ENCODE assay signal across 8 cellular contexts in genomic region chrX:38803609-38804480, GRCh38. TPM values are rescaled to one million over a fixed set of nuclear protein-coding genes. Genes with fewer than 3 reads are reported as not detected.
A peak's percentile ranks its signal among the peaks of the same experiment; 100 is the strongest.
DNase-seq lines count a peak whose midpoint lies in the region; ATAC-seq, FAIRE-seq and TF ChIP-seq lines count a peak whose summit lies in the region.

No MANE protein-coding gene starts in this region.

- TF ChIP-seq POLR2A in GM12891 (IDR thresholded peaks at IDR 0.05; ENCODE audit: low read depth, low read length), result peak; percentile 64

- peaks cover 1% of the 10 kb centered on the region for H3K36me3 Mint-ChIP-seq in progenitor cell of endocrine pancreas (ENCODE audit: insufficient read depth)

- H3F3A ChIP-seq in SU-DHL-6 (ENCODE audit: insufficient read depth), result no peaks in the 10 kb centered on the region

- FAIRE-seq in GM12891 (lab: Jason Lieb, UNC), result peak; percentile 91

- no peak for TF ChIP-seq CTCF in SU-DHL-6 (IDR thresholded peaks at IDR 0.05; ENCODE audit: insufficient read depth, low read length, poor library complexity, severe bottlenecking)
- TF ChIP-seq CTCF in right atrium auricular region (IDR thresholded peaks at IDR 0.05), result no peak
- TF ChIP-seq CTCF in progenitor cell of endocrine pancreas (IDR thresholded peaks at IDR 0.05; ENCODE audit: unreplicated experiment), result no peak

- no peaks in the 10 kb centered on the region for H3K9me2 ChIP-seq in SU-DHL-6 (replicated peaks; ENCODE audit: insufficient read depth, low read length)

- ATAC-seq in HG02623 (IDR thresholded peaks at IDR 0.05; ENCODE audit: unreplicated experiment), result peak; percentile 47

- peaks cover 0 to 18% of the 10 kb centered on the region in 2 donors for H3K4me1 ChIP-seq in right atrium auricular region

- peak overlapping the region; percentile 93 for H3K27ac Mint-ChIP-seq in progenitor cell of endocrine pancreas

- H3K9me3 Mint-ChIP-seq in progenitor cell of endocrine pancreas (ENCODE audit: low read depth), result peaks cover 7% of the 10 kb centered on the region

- H3K4me1 Mint-ChIP-seq in progenitor cell of endocrine pancreas (ENCODE audit: low read depth), result peaks cover 20% of the 10 kb centered on the region

- H3K4me2 ChIP-seq in SU-DHL-6 (ENCODE audit: low read depth, low read length, poor library complexity, severe bottlenecking), result peak overlapping the region; percentile 13

- no peaks in the 10 kb centered on the region for H3K27me3 Mint-ChIP-seq in progenitor cell of endocrine pancreas

- DNase-seq in GM12891 (ENCODE audit: insufficient read length, low spot score) (peak; percentile 37), NCI-H1092 treated with DMSO at 0.1 percent for 48 hours (lab: John Stamatoyannopoulos, UW) (peak; percentile 79), amygdala (lab: John Stamatoyannopoulos, UW) (peak; percentile 29 to 93 (median 79)), right atrium auricular region (ENCODE audit: low spot score) (peak; percentile 76), progenitor cell of endocrine pancreas (ENCODE audit: low spot score, unreplicated experiment) (peak; percentile 53), GM19238 (ENCODE audit: insufficient read length, low spot score) (no peak)

- no peaks in the 10 kb centered on the region for H3K27me3 ChIP-seq in SU-DHL-6 (ENCODE audit: low read length)
- H3K27me3 ChIP-seq in right atrium auricular region, result no peaks in the 10 kb centered on the region

- H3K9me3 ChIP-seq in SU-DHL-6 (ENCODE audit: insufficient read depth, low read length), result no peaks in the 10 kb centered on the region
- no peaks in the 10 kb centered on the region for H3K9me3 ChIP-seq in right atrium auricular region

- H3K27ac ChIP-seq in SU-DHL-6 (ENCODE audit: low read depth, low read length) (no peak overlapping the region), right atrium auricular region (peak overlapping the region; percentile 89 to 91)

- H3K36me3 ChIP-seq in SU-DHL-6 (ENCODE audit: low read length) (no peaks in the 10 kb centered on the region), right atrium auricular region (no peaks in the 10 kb centered on the region)

- peak overlapping the region; percentile 99 for H3K4me3 Mint-ChIP-seq in progenitor cell of endocrine pancreas (ENCODE audit: low read depth)

- H3K79me2 ChIP-seq in SU-DHL-6 (ENCODE audit: insufficient read depth, low read length), result no peaks in the 10 kb centered on the region

- peak overlapping the region; percentile 18 for H3K4me3 ChIP-seq in SU-DHL-6 (ENCODE audit: insufficient read depth, low read length, poor library complexity, severe bottlenecking)
- H3K4me3 ChIP-seq in right atrium auricular region, result peak overlapping the region; percentile 60 to 62

- H2AFZ ChIP-seq in SU-DHL-6 (ENCODE audit: low read depth, low read length, severe bottlenecking), result no peak overlapping the region

- peak overlapping the region; percentile 16; the same call in 1 of the 2 replicates for H3K9ac ChIP-seq in SU-DHL-6 (ENCODE audit: low read length)

- no peaks in the 10 kb centered on the region for H4K20me1 ChIP-seq in SU-DHL-6 (ENCODE audit: low read depth, low read length)

TF ChIP-seq in GM12891, 5 proteins besides CTCF, POLR2A, EP300 and RAD21:
- TF ChIP-seq POLR2AphosphoS5 (IDR thresholded peaks at IDR 0.05; ENCODE audit: low read depth, low read length) (no peak; the same call in none of the 2 replicates), PAX5 (IDR thresholded peaks at IDR 0.05; ENCODE audit: insufficient read depth, low read length, severe bottlenecking) (no peak), SPI1 (IDR thresholded peaks at IDR 0.05; ENCODE audit: low read depth, low read length) (no peak), TAF1 (IDR thresholded peaks at IDR 0.05; ENCODE audit: low read depth, low read length) (peak; percentile 11; the same call in 1 of the 2 replicates), POU2F2 (IDR thresholded peaks at IDR 0.05; ENCODE audit: low read depth, low read length) (no peak)
TF ChIP-seq in GM12891: peak in this region for 1.

RNA-seq across cellular contexts. Expression of gene MID1IP1, which starts 2.6 kb away (rescaled TPM):
- polyA plus RNA-seq in GM12891 (2012; ENCODE audit: low read depth, missing spikeins), result 31.1 TPM
- total RNA-seq in right atrium auricular region (10 to 100 TPM; 13.3 to 24.3 TPM), progenitor cell of endocrine pancreas (29.7 and 31.1 TPM in 2 replicates)
